ENCODE assay signal across 15 cellular contexts in genomic region chr1:18732686-18733085, GRCh38.
DNase-seq lines count a peak whose midpoint lies in the region; ATAC-seq and TF ChIP-seq lines count a peak whose summit lies in the region.
"Had no signal": no experiment of that assay in that cellular context is flagged by ENCODE, and none has a peak within 500 bp of the region (broad histone marks: within the 10 kb centered on the region; RNA-seq: fewer than 3 reads in every experiment).

No MANE protein-coding gene starts in this region.

- ATAC-seq in aorta (ENCODE audit: low FRiP score) (no peak), T-cell (replicated peaks in 1 of 4) (no peak)
- ATAC-seq: HCT116 had no signal

- H3K27me3 Mint-ChIP-seq in CD14-positive monocyte (ENCODE audit: low read depth in 3 of 3) (peaks cover 14 to 33% (median 31%) of the 10 kb centered on the region in 3 donors), neural crest cell (ENCODE audit: low read depth) (peaks cover 7% of the 10 kb centered on the region), T-cell (peaks cover 44 to 47% of the 10 kb centered on the region in 2 donors)

- in situ Hi-C loops in GM13977 (cut with MboI; ENCODE audit: low pct_unique_long_range_greater_than_20kb, low sequenced_read_pairs, unreplicated experiment), result no loop called here

- H3K9me3 ChIP-seq in aorta (ENCODE audit: control insufficient read depth, low read length), result no peaks in the 10 kb centered on the region
- H3K9me3 ChIP-seq: BE2C, Caco-2 had no signal

- H3K27ac ChIP-seq in aorta (ENCODE audit: low read depth in 1 of 2, low read length in 2 of 2), result no peak overlapping the region
- H3K27ac ChIP-seq: GM23248 had no signal

- no peaks in the 10 kb centered on the region for H3K4me1 ChIP-seq in aorta (ENCODE audit: control insufficient read depth in 1 of 2, insufficient read depth in 2 of 2, low read length in 2 of 2)
- H3K4me1 ChIP-seq: BE2C, Caco-2 had no signal

- H3K27me3 ChIP-seq in aorta (ENCODE audit: control insufficient read depth in 1 of 2, insufficient read depth in 2 of 2, low read length in 1 of 2), result no peaks in the 10 kb centered on the region
- H3K27me3 ChIP-seq: BE2C had no signal

- peak; percentile 15 for DNase-seq in CD14-positive monocyte (ENCODE audit: low spot score)
- peak; percentile 16 for DNase-seq in GM13977 (ENCODE audit: low spot score)
- DNase-seq in neural crest cell (ENCODE audit: low read depth, low spot score), result no peak
- DNase-seq in aorta, result peak; percentile 2 to 53
- no peak for DNase-seq in NCI-H1417 treated with DMSO at 0.1 percent for 48 hours (lab: John Stamatoyannopoulos, UW)
- DNase-seq in T-cell, result no peak
- DNase-seq: ACHN; BE2C; C1 segment of cervical spinal cord; Caco-2; CD4-positive, alpha-beta T cell; GM23248; HFFc6; IMR-90 had no signal

- POLR2A ChIA-PET in T-cell (lab: Charles Lee), result no interaction called here

- 46 to 51% methylated on average over 6 of the region's 6 CpGs for WGBS in aorta, 2 donors

- H3K36me3 Mint-ChIP-seq in CD14-positive monocyte (no peaks in the 10 kb centered on the region), neural crest cell (ENCODE audit: low read depth) (no peaks in the 10 kb centered on the region), T-cell (no peaks in the 10 kb centered on the region)

- no peaks in the 10 kb centered on the region for H3K36me3 ChIP-seq in aorta (ENCODE audit: control insufficient read depth in 1 of 2, insufficient read depth in 2 of 2, low read length in 1 of 2)
- H3K36me3 ChIP-seq: BE2C had no signal

- intact Hi-C loops in CD14-positive monocyte (cut with micrococcal nuclease), result no loop called here
- intact Hi-C loops in aorta (cut with DNase I), result no loop called here

- H3K27ac Mint-ChIP-seq in CD14-positive monocyte (no peak overlapping the region), neural crest cell (ENCODE audit: unreplicated experiment) (peak overlapping the region; percentile 51), T-cell (no peak overlapping the region)
- H3K27ac Mint-ChIP-seq: CD4-positive, alpha-beta T cell; HFFc6 had no signal

- H3K4me1 Mint-ChIP-seq in CD14-positive monocyte (no peaks in the 10 kb centered on the region), neural crest cell (peaks cover 20% of the 10 kb centered on the region), T-cell (no peaks in the 10 kb centered on the region)

- CTCF ChIA-PET in T-cell (lab: Charles Lee), result no interaction called here

- TF ChIP-seq CTCF in CD14-positive monocyte (IDR thresholded peaks at IDR 0.05), result no peak
- TF ChIP-seq CTCF in GM13977 (IDR thresholded peaks at IDR 0.05; ENCODE audit: extremely low read depth, insufficient read depth, missing control alignments), result no peak
- no peak for TF ChIP-seq CTCF in neural crest cell (conservative IDR thresholded peaks at IDR 0.05)

- H3K4me3 Mint-ChIP-seq in CD14-positive monocyte (no peak overlapping the region), neural crest cell (no peak overlapping the region), T-cell (no peak overlapping the region)
- H3K4me3 Mint-ChIP-seq: CD4-positive, alpha-beta T cell; HFFc6 had no signal

- no peak overlapping the region for H3K4me3 ChIP-seq in aorta (ENCODE audit: low read length in 2 of 2)
- H3K4me3 ChIP-seq: GM23248 had no signal

- no peaks in the 10 kb centered on the region for H3K9me3 Mint-ChIP-seq in CD14-positive monocyte
- H3K9me3 Mint-ChIP-seq in neural crest cell, result no peaks in the 10 kb centered on the region
- H3K9me3 Mint-ChIP-seq in T-cell, result no peaks in the 10 kb centered on the region
- H3K9me3 Mint-ChIP-seq: CD4-positive, alpha-beta T cell; HFFc6 had no signal

Comparison
In these comparisons a context has a peak if more than half of its experiments do, and no peak if none do; other contexts are left out.
1. DNase-seq: peak in CD14-positive monocyte (single experiment), GM13977 (single experiment) and aorta (2 of 2); none in neural crest cell (single experiment), NCI-H1417 treated with DMSO at 0.1 percent for 48 hours (single experiment) and T-cell (0 of 34).